In genomic region chr10:131400518-131400917, GRCh38 we compare ENCODE assay signal across 24 cellular contexts.
"Had no signal": no experiment of that assay in that cellular context is flagged by ENCODE, and none has a peak within 500 bp of the region (broad histone marks: within the 10 kb centered on the region; RNA-seq: fewer than 3 reads in every experiment).

No MANE protein-coding gene starts in this region.

- DNase-seq: IMR-90, Karpas-422, KG1, MG63, NCI-H1048, NCI-H1105, NCI-H1417 treated with DMSO at 0.1 percent for 48 hours, NCI-H146, NCI-H1694 treated with DMSO at 0.1 percent for 48 hours, NCI-H1930, NCI-H2081, NCI-H2171, NCI-H226, NCI-H446, NCI-H510A, NCI-H524 treated with DMSO at 0.1 percent for 48 hours, NCI-H69, NCI-H774, Right ventricle myocardium superior, RPMI8226, SW 1271 had no signal

- H3K27me3 ChIP-seq: MG63 had no signal

- H3K4me3 ChIP-seq: MG63 had no signal

- H3K9me3 ChIP-seq: MG63, SK-N-SH had no signal

- H3K4me2 ChIP-seq: SK-N-SH had no signal

- FAIRE-seq: HepG2, RCC 7860 had no signal

- H3K9ac ChIP-seq: SK-N-SH had no signal

- H3K36me3 ChIP-seq: MG63 had no signal
